ENCODE assay signal across 22 cellular contexts in genomic region chr11:75506827-75507226, GRCh38.
"Had no signal": no experiment of that assay in that cellular context is flagged by ENCODE, and none has a peak within 500 bp of the region (broad histone marks: within the 10 kb centered on the region; RNA-seq: fewer than 3 reads in every experiment).

No MANE protein-coding gene starts in this region.

- H3K9me3 ChIP-seq: esophagus muscularis mucosa, psoas muscle, sigmoid colon, thoracic aorta had no signal

- H3K27me3 ChIP-seq: brain microvascular endothelial cell, esophagus muscularis mucosa, sigmoid colon had no signal

- H3K36me3 ChIP-seq: brain microvascular endothelial cell, esophagus muscularis mucosa, sigmoid colon, thoracic aorta had no signal

- DNase-seq: activated CD4-positive, alpha-beta T cell treated with anti-CD3 and anti-CD28 coated beads, Interleukin-2, amount 50 U/mL, for 4 hours; activated CD4-positive, CD25-positive, alpha-beta regulatory T cell; activated CD8-positive, alpha-beta memory T cell treated with anti-CD3 and anti-CD28 coated beads, Interleukin-2, amount 50 U/mL, for 4 hours; activated gamma-delta T cell treated with Interleukin-2 at 50 U/mL for 16 hours; activated naive CD8-positive, alpha-beta T cell treated with anti-CD3 and anti-CD28 coated beads for 36 hours; activated T-cell treated with anti-CD3 and anti-CD28 coated beads, Interleukin-2, amount 50 U/mL, for 72 hours; brain microvascular endothelial cell; cerebellar nuclear complex; dermis blood vessel endothelial cell; naive thymus-derived CD4-positive, alpha-beta T cell; nucleus accumbens; psoas muscle; stimulated activated CD4-positive, alpha-beta T cell treated with anti-CD3 and anti-CD28 coated beads, Interleukin-4, amount 100 ng/mL, for 1 hour; stimulated activated CD8-positive, alpha-beta memory T cell treated with anti-CD3 and anti-CD28 coated beads, Interleukin-4, amount 100 ng/mL, for 48 hours; stimulated activated naive CD8-positive, alpha-beta T cell treated with anti-CD3 and anti-CD28 coated beads, Interleukin-15, amount 100 ng/mL, for 72 hours had no signal

- FAIRE-seq: endometrium had no signal

- H3K27ac ChIP-seq: brain microvascular endothelial cell, psoas muscle, SK-N-MC, thoracic aorta had no signal

- H3K4me3 ChIP-seq: esophagus muscularis mucosa, lung, psoas muscle, sigmoid colon, SK-N-MC, thoracic aorta had no signal

- H3K36me3 Mint-ChIP-seq: activated naive CD8-positive, alpha-beta T cell treated with anti-CD3 and anti-CD28 coated beads for 36 hours; naive thymus-derived CD4-positive, alpha-beta T cell had no signal

- H3K27me3 Mint-ChIP-seq: activated naive CD8-positive, alpha-beta T cell treated with anti-CD3 and anti-CD28 coated beads for 36 hours; naive thymus-derived CD4-positive, alpha-beta T cell; stimulated activated naive CD8-positive, alpha-beta T cell treated with anti-CD3 and anti-CD28 coated beads, Interleukin-15, amount 100 ng/mL, for 72 hours had no signal

- H3K4me3 Mint-ChIP-seq: activated naive CD8-positive, alpha-beta T cell treated with anti-CD3 and anti-CD28 coated beads for 36 hours; activated T-cell treated with anti-CD3 and anti-CD28 coated beads, Interleukin-2, amount 50 U/mL, for 72 hours; naive thymus-derived CD4-positive, alpha-beta T cell; stimulated activated naive CD8-positive, alpha-beta T cell treated with anti-CD3 and anti-CD28 coated beads, Interleukin-15, amount 100 ng/mL, for 72 hours; T-helper 1 cell treated with Interleukin-12 subunit alpha and Interleukin-12 subunit beta and Interleukin-4 antibody, amounts not matched to agents 30 μg/mL and 1 μg/mL, for 36 hours had no signal

- H3K9me3 Mint-ChIP-seq: activated naive CD8-positive, alpha-beta T cell treated with anti-CD3 and anti-CD28 coated beads for 36 hours; activated T-cell treated with anti-CD3 and anti-CD28 coated beads, Interleukin-2, amount 50 U/mL, for 72 hours; naive thymus-derived CD4-positive, alpha-beta T cell; stimulated activated naive CD8-positive, alpha-beta T cell treated with anti-CD3 and anti-CD28 coated beads, Interleukin-15, amount 100 ng/mL, for 72 hours; T-helper 1 cell treated with Interleukin-12 subunit alpha and Interleukin-12 subunit beta and Interleukin-4 antibody, amounts not matched to agents 30 μg/mL and 1 μg/mL, for 36 hours had no signal

- H3K27ac Mint-ChIP-seq: activated naive CD8-positive, alpha-beta T cell treated with anti-CD3 and anti-CD28 coated beads for 36 hours; stimulated activated naive CD8-positive, alpha-beta T cell treated with anti-CD3 and anti-CD28 coated beads, Interleukin-15, amount 100 ng/mL, for 72 hours had no signal

- ATAC-seq: activated T-cell treated with anti-CD3 and anti-CD28 coated beads, Interleukin-2, amount 50 U/mL, for 72 hours; naive thymus-derived CD4-positive, alpha-beta T cell; stimulated activated naive CD8-positive, alpha-beta T cell treated with anti-CD3 and anti-CD28 coated beads, Interleukin-15, amount 100 ng/mL, for 72 hours had no signal
